ENCODE assay signal across 9 cellular contexts in genomic region chr11:114197799-114198500, GRCh38.
DNase-seq lines count a peak whose midpoint lies in the region; ATAC-seq and TF ChIP-seq lines count a peak whose summit lies in the region.
"Had no signal": no experiment of that assay in that cellular context is flagged by ENCODE, and none has a peak within 500 bp of the region (broad histone marks: within the 10 kb centered on the region; RNA-seq: fewer than 3 reads in every experiment).

No MANE protein-coding gene starts in this region.

- H3K9me3 ChIP-seq in adipocyte (ENCODE audit: control insufficient read depth, low read length) = no peaks in the 10 kb centered on the region

- H3K27me3 ChIP-seq in adipocyte (replicated peaks; ENCODE audit: control insufficient read depth, insufficient read depth, low read length) = no peaks in the 10 kb centered on the region

- H3K36me3 Mint-ChIP-seq in progenitor cell of endocrine pancreas (ENCODE audit: insufficient read depth) = no peaks in the 10 kb centered on the region

- H3K9ac ChIP-seq in adipocyte (ENCODE audit: low read length) = peak overlapping the region; percentile 89

- H3K4me1 ChIP-seq in adipocyte (ENCODE audit: control insufficient read depth, insufficient read depth, low read length) = peaks cover 92% of the 10 kb centered on the region

- DNase-seq in adipocyte (ENCODE audit: low read depth) = peak; percentile 96
- peak; percentile 48 for DNase-seq in globus pallidus (ENCODE audit: low spot score)
- DNase-seq in progenitor cell of endocrine pancreas (ENCODE audit: low spot score, unreplicated experiment) = no peak
- DNase-seq in NOMO-1 treated with DMSO at 0.1 percent for 48 hours (lab: John Stamatoyannopoulos, UW; ENCODE audit: unreplicated experiment) = no peak
- DNase-seq in superior temporal gyrus (ENCODE audit: extremely low spot score) = no peak
- DNase-seq: DND-41 had no signal

- no peaks in the 10 kb centered on the region for H3K27me3 Mint-ChIP-seq in progenitor cell of endocrine pancreas

- H3K4me1 Mint-ChIP-seq in progenitor cell of endocrine pancreas (ENCODE audit: low read depth) = peaks cover 33% of the 10 kb centered on the region

- H3K27ac ChIP-seq in C4-2B = peak overlapping the region; percentile 96

- peak overlapping the region; percentile 31 for H3K4me3 ChIP-seq in adipocyte (ENCODE audit: low read length)

- H3K27ac Mint-ChIP-seq in progenitor cell of endocrine pancreas = peak overlapping the region; percentile 41

- no peaks in the 10 kb centered on the region for H3K9me3 Mint-ChIP-seq in progenitor cell of endocrine pancreas (ENCODE audit: low read depth)

- TF ChIP-seq CTCF in C4-2B (conservative IDR thresholded peaks at IDR 0.05) (no peak), progenitor cell of endocrine pancreas (IDR thresholded peaks at IDR 0.05; ENCODE audit: unreplicated experiment) (no peak)

- no peak overlapping the region for H3K4me3 Mint-ChIP-seq in progenitor cell of endocrine pancreas (ENCODE audit: low read depth)

- peaks cover 25% of the 10 kb centered on the region for H3K36me3 ChIP-seq in adipocyte (ENCODE audit: control insufficient read depth, insufficient read depth, low read length, severe bottlenecking)

- no peak for ATAC-seq in HG03469 (IDR thresholded peaks at IDR 0.05; ENCODE audit: unreplicated experiment)
- ATAC-seq in HG03460 (IDR thresholded peaks at IDR 0.05; ENCODE audit: unreplicated experiment) = no peak

Comparison
In these comparisons a context has a peak if more than half of its experiments do, and no peak if none do; other contexts are left out.
1. DNase-seq: peak in adipocyte (single experiment) and globus pallidus (single experiment); none in progenitor cell of endocrine pancreas (single experiment), NOMO-1 treated with DMSO at 0.1 percent for 48 hours (single experiment) and superior temporal gyrus (single experiment).